Comparison of ENCODE assay signal across 9 cellular contexts in the genomic region with DNA sequence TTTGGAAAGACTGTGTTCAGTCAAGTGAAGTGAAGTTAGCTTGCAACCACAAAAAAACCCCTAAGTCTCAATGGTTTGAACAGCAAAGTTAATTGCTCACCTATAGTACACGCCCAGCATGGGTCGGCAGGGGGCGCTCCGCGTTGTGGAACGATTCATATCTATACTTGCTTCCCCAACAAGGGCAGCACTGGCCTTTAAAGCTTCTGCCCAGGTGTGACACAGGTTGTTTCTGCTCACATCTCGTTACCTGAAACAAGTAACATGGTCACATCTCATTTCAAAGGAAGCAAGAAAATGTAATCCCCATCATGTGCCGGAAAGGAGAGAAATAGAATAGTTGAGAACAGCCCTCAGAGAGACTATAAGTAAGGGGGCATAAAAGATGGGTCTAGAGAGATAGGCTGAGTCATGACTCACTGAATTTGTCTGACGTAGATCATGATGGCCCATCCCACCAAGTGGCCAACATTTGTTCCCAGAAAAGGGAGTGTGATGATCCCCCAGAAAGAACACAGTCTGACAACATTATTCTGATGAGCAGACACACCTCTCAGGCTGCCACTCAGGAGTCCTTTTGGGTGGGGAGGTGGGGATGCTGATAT. TPM values are rescaled to one million over a fixed set of nuclear protein-coding genes. Genes with fewer than 3 reads are reported as not detected.
DNase-seq lines count a peak whose midpoint lies in the region; ATAC-seq, FAIRE-seq and TF ChIP-seq lines count a peak whose summit lies in the region.
"Had no signal": no experiment of that assay in that cellular context is flagged by ENCODE, and none has a peak within 500 bp of the region (broad histone marks: within the 10 kb centered on the region; RNA-seq: fewer than 3 reads in every experiment).

No MANE protein-coding gene starts in this region.

- no peak for TF ChIP-seq POLR2A in breast epithelium (IDR thresholded peaks at IDR 0.05)

- FAIRE-seq in kidney (lab: Jason Lieb, UNC) = no peak

- H3K4me1 Mint-ChIP-seq in WTC11 = peaks cover 7% of the 10 kb centered on the region

- H3K27me3 ChIP-seq in breast epithelium = peaks cover 0 to 18% of the 10 kb centered on the region in 2 donors

- H3K4me1 ChIP-seq in breast epithelium (peaks cover 0 to 6% of the 10 kb centered on the region in 2 donors), kidney (ENCODE audit: control insufficient read depth in 1 of 2, insufficient read depth in 1 of 2, low read depth in 1 of 2, low read length in 2 of 2) (peaks cover 3 to 4% of the 10 kb centered on the region in 2 donors)

- peak overlapping the region; percentile 74; the same call in 1 of the 2 replicates for H3K27ac Mint-ChIP-seq in WTC11

- H3K27me3 Mint-ChIP-seq in WTC11 (ENCODE audit: low read depth) = peaks cover 8% of the 10 kb centered on the region

- POLR2A ChIA-PET in WTC11 (lab: Charles Lee) = interaction anchor here (0.7 kb wide), 1 partner anchor 247 kb away, joined by 4 read pairs; no protein-coding TSS in a partner anchor

- H3K36me3 ChIP-seq in breast epithelium = no peaks in the 10 kb centered on the region
- H3K36me3 ChIP-seq in kidney (ENCODE audit: control insufficient read depth in 1 of 2, insufficient read depth in 2 of 2, low read length in 2 of 2) = peaks cover 2 to 7% of the 10 kb centered on the region in 2 donors

- no peak overlapping the region for H3K4me3 Mint-ChIP-seq in WTC11

- peak; percentile 62 for ATAC-seq in GM21723 (IDR thresholded peaks at IDR 0.05; ENCODE audit: unreplicated experiment)
- peak; percentile 45 for ATAC-seq in WTC11
- ATAC-seq in HG03025 (IDR thresholded peaks at IDR 0.05; ENCODE audit: low FRiP score, unreplicated experiment) = no peak

- DNase-seq in AG08395 (ENCODE audit: low spot score) = peak; percentile 57
- DNase-seq in NCI-H2107 treated with DMSO at 0.1 percent for 48 hours (lab: John Stamatoyannopoulos, UW; ENCODE audit: unreplicated experiment) = peak; percentile 29
- peak; percentile 92 for DNase-seq in WTC11 (ENCODE audit: low spot score)
- DNase-seq in breast epithelium (ENCODE audit: low spot score in 2 of 2) = peak; percentile 72 to 80
- DNase-seq in kidney = no peak
- DNase-seq in stimulated activated CD4-positive, alpha-beta T cell treated with anti-CD3 and anti-CD28 coated beads, Interleukin-2, amount 100 ng/mL, for 4 hours (ENCODE audit: low read depth) = peak; percentile 74

- peak; percentile 82 for TF ChIP-seq CTCF in WTC11 (IDR thresholded peaks at IDR 0.05)
- peak; percentile 63 to 75 (median 68) for TF ChIP-seq CTCF in breast epithelium (IDR thresholded peaks at IDR 0.05)
- TF ChIP-seq CTCF in kidney (IDR thresholded peaks at IDR 0.05; ENCODE audit: borderline replicate concordance, extremely low read depth, insufficient read depth) = peak; percentile 82

- no peaks in the 10 kb centered on the region for H3K9me3 Mint-ChIP-seq in WTC11

- CTCF ChIA-PET in WTC11 (lab: Charles Lee) = interaction anchor here (0.5 to 5.6 kb wide), 49 partner anchors 9 to 327 kb away, joined by 3 to 77 read pairs (median 5); partner anchors contain the start of genes FITM2, GDAP1L1 and TTPAL

- H3K4me3 ChIP-seq in breast epithelium (no peak overlapping the region), kidney (ENCODE audit: low read length in 2 of 2) (no peak overlapping the region)

- H3K9me3 ChIP-seq in breast epithelium (no peaks in the 10 kb centered on the region), kidney (ENCODE audit: control insufficient read depth in 1 of 2, low read length in 2 of 2) (no peaks in the 10 kb centered on the region)

- H3K27ac ChIP-seq in breast epithelium (no peak overlapping the region), kidney (ENCODE audit: low read depth in 2 of 2, low read length in 2 of 2) (no peak overlapping the region)

- no peak overlapping the region for H3K9ac ChIP-seq in kidney (ENCODE audit: low read length in 2 of 2)

- H3K36me3 Mint-ChIP-seq in WTC11 = no peaks in the 10 kb centered on the region

- intact Hi-C loops in breast epithelium (cut with DNase I; ENCODE audit: low total_unique reads) (loop anchor here (5.0 kb wide), 1 partner anchor 228 kb away; no protein-coding TSS in a partner anchor), kidney (cut with DNase I) (loop anchor here (10.0 kb wide), 1 partner anchor 230 kb away; no protein-coding TSS in a partner anchor)

TF ChIP-seq in WTC11, 78 proteins besides CTCF, POLR2A, EP300 and RAD21:
- no peak for TF ChIP-seq ATF1 (CRISPR knock-in tag; IDR thresholded peaks at IDR 0.05)
- TF ChIP-seq, protein P1, sequence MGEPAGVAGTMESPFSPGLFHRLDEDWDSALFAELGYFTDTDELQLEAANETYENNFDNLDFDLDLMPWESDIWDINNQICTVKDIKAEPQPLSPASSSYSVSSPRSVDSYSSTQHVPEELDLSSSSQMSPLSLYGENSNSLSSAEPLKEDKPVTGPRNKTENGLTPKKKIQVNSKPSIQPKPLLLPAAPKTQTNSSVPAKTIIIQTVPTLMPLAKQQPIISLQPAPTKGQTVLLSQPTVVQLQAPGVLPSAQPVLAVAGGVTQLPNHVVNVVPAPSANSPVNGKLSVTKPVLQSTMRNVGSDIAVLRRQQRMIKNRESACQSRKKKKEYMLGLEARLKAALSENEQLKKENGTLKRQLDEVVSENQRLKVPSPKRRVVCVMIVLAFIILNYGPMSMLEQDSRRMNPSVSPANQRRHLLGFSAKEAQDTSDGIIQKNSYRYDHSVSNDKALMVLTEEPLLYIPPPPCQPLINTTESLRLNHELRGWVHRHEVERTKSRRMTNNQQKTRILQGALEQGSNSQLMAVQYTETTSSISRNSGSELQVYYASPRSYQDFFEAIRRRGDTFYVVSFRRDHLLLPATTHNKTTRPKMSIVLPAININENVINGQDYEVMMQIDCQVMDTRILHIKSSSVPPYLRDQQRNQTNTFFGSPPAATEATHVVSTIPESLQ (CRISPR knock-in tag; IDR thresholded peaks at IDR 0.05) = no peak
- TF ChIP-seq ZNF396 (CRISPR knock-in tag; IDR thresholded peaks at IDR 0.05; ENCODE audit: borderline replicate concordance) = no peak
- TF ChIP-seq ETV6 (CRISPR knock-in tag; IDR thresholded peaks at IDR 0.05) = no peak
- no peak for TF ChIP-seq KAT7 (CRISPR knock-in tag; IDR thresholded peaks at IDR 0.05; ENCODE audit: borderline replicate concordance)
- TF ChIP-seq ZNF317 (CRISPR knock-in tag; IDR thresholded peaks at IDR 0.05; ENCODE audit: borderline replicate concordance, low read depth) = no peak
- TF ChIP-seq, protein P2, sequence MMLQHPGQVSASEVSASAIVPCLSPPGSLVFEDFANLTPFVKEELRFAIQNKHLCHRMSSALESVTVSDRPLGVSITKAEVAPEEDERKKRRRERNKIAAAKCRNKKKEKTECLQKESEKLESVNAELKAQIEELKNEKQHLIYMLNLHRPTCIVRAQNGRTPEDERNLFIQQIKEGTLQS (CRISPR knock-in tag; conservative IDR thresholded peaks at IDR 0.05) = no peak
- no peak for TF ChIP-seq ZMAT4 (CRISPR knock-in tag; IDR thresholded peaks at IDR 0.05)
- no peak for TF ChIP-seq GTF2I (CRISPR knock-in tag; conservative IDR thresholded peaks at IDR 0.05)
- no peak for TF ChIP-seq E2F5 (CRISPR knock-in tag; IDR thresholded peaks at IDR 0.05)
- no peak for TF ChIP-seq ZNF219 (CRISPR knock-in tag; IDR thresholded peaks at IDR 0.05; ENCODE audit: borderline replicate concordance)
- TF ChIP-seq, protein P3, sequence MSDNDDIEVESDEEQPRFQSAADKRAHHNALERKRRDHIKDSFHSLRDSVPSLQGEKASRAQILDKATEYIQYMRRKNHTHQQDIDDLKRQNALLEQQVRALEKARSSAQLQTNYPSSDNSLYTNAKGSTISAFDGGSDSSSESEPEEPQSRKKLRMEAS (CRISPR knock-in tag; IDR thresholded peaks at IDR 0.05) = no peak

RNA-seq across cellular contexts. Expression of gene HNF4A, which starts 29.0 kb away (rescaled TPM):
- total RNA-seq in WTC11 (2021) = 0.15 to 0.37 TPM (median 0.21 TPM) in 3 replicates
- 1 to 10 TPM in 1 of 3 donors, not detected in 2; 1.6 TPM for total RNA-seq in breast epithelium
- total RNA-seq in kidney = 26.0 TPM
- 42.1 TPM for polyA plus RNA-seq in kidney (ENCODE audit: insufficient read depth, low read depth, low replicate concordance)
- total RNA-seq: temporal lobe had no signal

RNA-seq across cellular contexts. Expression of gene R3HDML, which starts 47.7 kb away (rescaled TPM):
- total RNA-seq in WTC11 (2021) (not detected in 3 replicates), breast epithelium (not detected), kidney (not detected)
- not detected for polyA plus RNA-seq in kidney (ENCODE audit: insufficient read depth, low read depth, low replicate concordance)
- total RNA-seq: temporal lobe had no signal

Comparison
In these comparisons a context has a peak if more than half of its experiments do, and no peak if none do; other contexts are left out.
1. RNA of gene HNF4A, which starts 29.0 kb away (total RNA-seq): 26.0 TPM in kidney (single experiment); 0.15 to 0.37 TPM in WTC11 and 1.6 TPM in breast epithelium; every median in the first group is over 10 times any median in the second.
2. Peak in every context shown above with its lines, with median percentiles within 50 percentile points of each other: CTCF ChIP-seq.